ENCODE assay signal across 24 cellular contexts in genomic region chr5:76504901-76505564, GRCh38.
"Had no signal": no experiment of that assay in that cellular context is flagged by ENCODE, and none has a peak within 500 bp of the region (broad histone marks: within the 10 kb centered on the region; RNA-seq: fewer than 3 reads in every experiment).

No MANE protein-coding gene starts in this region.

- H3K27me3 ChIP-seq: breast epithelium, heart right ventricle, left lung, ovary, testis, uterus had no signal

- DNase-seq: activated CD4-positive, alpha-beta memory T cell treated with anti-CD3 and anti-CD28 coated beads for 36 hours; activated CD4-positive, alpha-beta T cell treated with anti-CD3 and anti-CD28 coated beads for 4 hours; activated CD4-positive, CD25-positive, alpha-beta regulatory T cell; activated gamma-delta T cell treated with Interleukin-2 at 50 U/mL for 16 hours; cerebellar nuclear complex; cortex of kidney; erythroblast; foreskin fibroblast; heart right ventricle; kidney; left lung; naive thymus-derived CD8-positive, alpha-beta T cell; ovary; stimulated activated CD4-positive, alpha-beta T cell treated with anti-CD3 and anti-CD28 coated beads, Interleukin-2, amount 100 ng/mL, for 48 hours; stimulated activated CD8-positive, alpha-beta memory T cell treated with anti-CD3 and anti-CD28 coated beads, Interleukin-4, amount 100 ng/mL, for 48 hours; stimulated activated naive CD4-positive, alpha-beta T cell; T1000; testis; trophoblast cell; uterus had no signal

- H3K36me3 ChIP-seq: breast epithelium, heart right ventricle, left lung, ovary, prostate gland, uterus had no signal

- H3K36me3 Mint-ChIP-seq: activated CD4-positive, alpha-beta memory T cell treated with anti-CD3 and anti-CD28 coated beads for 36 hours had no signal

- H3K27ac ChIP-seq: breast epithelium, heart right ventricle, left lung, ovary, prostate gland, testis, uterus had no signal

- H3K27ac Mint-ChIP-seq: activated CD4-positive, alpha-beta memory T cell treated with anti-CD3 and anti-CD28 coated beads for 36 hours; activated naive CD8-positive, alpha-beta T cell had no signal

- ATAC-seq: heart right ventricle; left lung; naive thymus-derived CD8-positive, alpha-beta T cell had no signal

- H3K4me3 Mint-ChIP-seq: activated CD4-positive, alpha-beta memory T cell treated with anti-CD3 and anti-CD28 coated beads for 36 hours; activated naive CD8-positive, alpha-beta T cell; naive thymus-derived CD8-positive, alpha-beta T cell had no signal

- H3K4me3 ChIP-seq: breast epithelium, heart right ventricle, left lung, lung, ovary, prostate gland, testis, uterus had no signal

- H3K9me3 Mint-ChIP-seq: activated CD4-positive, alpha-beta memory T cell treated with anti-CD3 and anti-CD28 coated beads for 36 hours; naive thymus-derived CD8-positive, alpha-beta T cell had no signal

- H3K27me3 Mint-ChIP-seq: activated CD4-positive, alpha-beta memory T cell treated with anti-CD3 and anti-CD28 coated beads for 36 hours; activated naive CD8-positive, alpha-beta T cell; naive thymus-derived CD8-positive, alpha-beta T cell had no signal

- H3K9me3 ChIP-seq: breast epithelium, heart right ventricle, left lung, ovary, prostate gland, testis, uterus had no signal
